In genomic region chr7:17779381-17779780, GRCh38 we compare ENCODE assay signal across 7 cellular contexts.
"Had no signal": no experiment of that assay in that cellular context is flagged by ENCODE, and none has a peak within 500 bp of the region (broad histone marks: within the 10 kb centered on the region; RNA-seq: fewer than 3 reads in every experiment).

No MANE protein-coding gene starts in this region.

- H3K4me3 ChIP-seq: GM12878 had no signal

- DNase-seq: GDM1, GF-D8 had no signal

- ATAC-seq: GM12878 had no signal

- FAIRE-seq: GM12878, GM12891, GM12892, GM18507, GM19239 had no signal
